8 cellular contexts compared by ENCODE assay signal in genomic region chr19:49890349-49891311, GRCh38. TPM values are rescaled to one million over a fixed set of nuclear protein-coding genes. Genes with fewer than 3 reads are reported as not detected.
DNase-seq lines count a peak whose midpoint lies in the region; ATAC-seq, FAIRE-seq and TF ChIP-seq lines count a peak whose summit lies in the region.

No MANE protein-coding gene starts in this region.

- FAIRE-seq in bronchial epithelial cell (lab: Jason Lieb, UNC) = no peak

- no peaks in the 10 kb centered on the region for H3K27me3 ChIP-seq in bronchial epithelial cell (ENCODE audit: control insufficient read depth, insufficient read depth, low read length)

- DNase-seq in T-helper 22 cell (ENCODE audit: low read depth) (peak; percentile 61), bronchial epithelial cell (ENCODE audit: low read depth) (peak; percentile 33), mucosa of descending colon (peak; percentile 77 to 81 (median 78)), DMS114 treated with DMSO at 0.1 percent for 48 hours (lab: John Stamatoyannopoulos, UW; ENCODE audit: unreplicated experiment) (no peak), NCI-H1048 (lab: John Stamatoyannopoulos, UW) (no peak)
- DNase-seq in stimulated activated naive CD4-positive, alpha-beta T cell (lab: John Stamatoyannopoulos, UW) = peak; percentile 40 to 79 (median 68)

- TF ChIP-seq CTCF in bronchial epithelial cell (IDR thresholded peaks at IDR 0.05; ENCODE audit: insufficient read depth, low read length, severe bottlenecking) (no peak), mucosa of descending colon (IDR thresholded peaks at IDR 0.05) (no peak)

- ATAC-seq in HG03342 (IDR thresholded peaks at IDR 0.05; ENCODE audit: unreplicated experiment) = peak; percentile 16
- peak; percentile 85 for ATAC-seq in mucosa of descending colon
- ATAC-seq in GM18868 (IDR thresholded peaks at IDR 0.05; ENCODE audit: unreplicated experiment) = no peak

- H3K4me1 ChIP-seq in mucosa of descending colon (ENCODE audit: low read depth) = peaks cover 8% of the 10 kb centered on the region

- no peaks in the 10 kb centered on the region for H3K36me3 ChIP-seq in bronchial epithelial cell (ENCODE audit: control insufficient read depth, insufficient read depth, low read length)
- H3K36me3 ChIP-seq in mucosa of descending colon (ENCODE audit: low read depth) = no peaks in the 10 kb centered on the region

- no peaks in the 10 kb centered on the region for H3K9me3 ChIP-seq in mucosa of descending colon

- H3K4me3 ChIP-seq in bronchial epithelial cell (ENCODE audit: low read depth, low read length) (peak overlapping the region; percentile 24), mucosa of descending colon (no peak overlapping the region)

- intact Hi-C loops in mucosa of descending colon (cut with DNase I, micrococcal nuclease) = no loop called here

RNA-seq across cellular contexts. Expression of gene IL4I1, which starts 6.1 kb away (rescaled TPM):
- under 0.01 and 0.26 TPM in 2 replicates for total RNA-seq in bronchial epithelial cell
- 1 to 10 TPM; 1.2 to 1.7 (median 1.6) TPM for total RNA-seq in mucosa of descending colon

RNA-seq across cellular contexts. Expression of gene TBC1D17, which starts 13.1 kb away (rescaled TPM):
- total RNA-seq in bronchial epithelial cell (2.1 and 3.1 TPM in 2 replicates), mucosa of descending colon (10 to 100 TPM; 33.7 to 55.7 (median 45.1) TPM)

RNA-seq across cellular contexts. Expression of gene AKT1S1, which starts 13.5 kb away (rescaled TPM):
- total RNA-seq in bronchial epithelial cell (3.7 and 7.4 TPM in 2 replicates), mucosa of descending colon (10 to 100 TPM; 38.8 to 44.0 (median 42.3) TPM)

RNA-seq across cellular contexts. Expression of gene PNKP, which starts 23.3 kb away (rescaled TPM):
- total RNA-seq in bronchial epithelial cell (26.8 and 37.9 TPM in 2 replicates), mucosa of descending colon (100 to 1,000 TPM in 2 of 3 donors, 10 to 100 TPM in 1; 84.3 to 114 (median 111) TPM)

RNA-seq across cellular contexts. Expression of gene ATF5, which starts 38.4 kb away (rescaled TPM):
- total RNA-seq in bronchial epithelial cell = 1.8 TPM in 2 replicates
- 10 to 100 TPM; 10.7 to 25.0 (median 16.1) TPM for total RNA-seq in mucosa of descending colon

Comparison
In these comparisons a context has a peak if more than half of its experiments do, and no peak if none do; other contexts are left out.
1. DNase-seq: peak in T-helper 22 cell (single experiment), bronchial epithelial cell (single experiment), mucosa of descending colon (3 of 3) and stimulated activated naive CD4-positive, alpha-beta T cell (6 of 6); none in DMS114 treated with DMSO at 0.1 percent for 48 hours (single experiment) and NCI-H1048 (single experiment).